Comparison of ENCODE assay signal across 24 cellular contexts in the genomic region with DNA sequence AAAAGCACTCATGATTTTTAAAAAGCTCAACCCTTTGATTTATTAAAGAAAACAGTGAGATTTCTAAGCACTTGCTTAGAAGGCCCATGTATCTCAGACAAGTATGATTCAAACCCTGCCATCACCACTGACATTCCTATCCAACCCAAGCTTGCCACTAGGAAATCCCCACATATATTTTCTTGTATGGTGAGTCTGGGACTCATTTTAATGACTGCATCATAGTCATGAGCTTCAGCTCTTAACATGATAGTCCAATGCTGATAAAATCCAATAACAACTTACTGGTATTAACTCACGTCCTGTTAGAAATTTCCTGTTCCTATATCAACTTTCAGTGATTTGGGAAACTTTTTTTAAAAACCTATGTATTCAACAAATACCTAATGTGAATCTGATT. TPM values are rescaled to one million over a fixed set of nuclear protein-coding genes. Genes with fewer than 3 reads are reported as not detected.
DNase-seq lines count a peak whose midpoint lies in the region; ATAC-seq, FAIRE-seq and TF ChIP-seq lines count a peak whose summit lies in the region.
"Had no signal": no experiment of that assay in that cellular context is flagged by ENCODE, and none has a peak within 500 bp of the region (broad histone marks: within the 10 kb centered on the region; RNA-seq: fewer than 3 reads in every experiment).

No MANE protein-coding gene starts in this region.

- no peaks in the 10 kb centered on the region for H3K9me3 ChIP-seq in osteoblast (ENCODE audit: low read depth, low read length)
- H3K9me3 ChIP-seq in tibial nerve, result no peaks in the 10 kb centered on the region

- H3K27ac ChIP-seq in osteoblast (ENCODE audit: low read depth, low read length), result peak overlapping the region; percentile 47
- H3K27ac ChIP-seq in tibial nerve, result no peak overlapping the region
- H3K27ac ChIP-seq: coronary artery, parathyroid adenoma had no signal

- H2AFZ ChIP-seq in osteoblast (ENCODE audit: low read length), result no peak overlapping the region
- H2AFZ ChIP-seq: parathyroid adenoma had no signal

- TF ChIP-seq POLR2A in tibial nerve (IDR thresholded peaks at IDR 0.05), result no peak

- 90 to 97% methylated on average over 1 of the region's 1 CpG for WGBS in tibial nerve, 2 donors

- intact Hi-C loops in left cardiac atrium (cut with DNase I), result no loop called here

- peak; percentile 32 for FAIRE-seq in D721Med (lab: Jason Lieb, UNC)
- FAIRE-seq: endometrium, kidney, TTC549 had no signal

- TF ChIP-seq CTCF in D721Med (IDR thresholded peaks at IDR 0.05; ENCODE audit: insufficient read depth, missing control alignments) (no peak), epithelial cell of proximal tubule (conservative IDR thresholded peaks at IDR 0.05; ENCODE audit: low read depth, low read length) (no peak), osteoblast (IDR thresholded peaks at IDR 0.05; ENCODE audit: extremely low read depth, low read depth, low read length) (no peak), tibial nerve (IDR thresholded peaks at IDR 0.05) (no peak)

- peaks cover 7% of the 10 kb centered on the region for H3K4me1 ChIP-seq in osteoblast (ENCODE audit: insufficient read depth, low read length)
- peaks cover 0 to 6% (median 2%) of the 10 kb centered on the region in 4 donors for H3K4me1 ChIP-seq in tibial nerve
- H3K4me1 ChIP-seq: parathyroid adenoma had no signal

- H3K4me3 ChIP-seq in epithelial cell of proximal tubule (ENCODE audit: low read depth, low read length) (no peak overlapping the region), osteoblast (ENCODE audit: insufficient read depth, low read length) (no peak overlapping the region), tibial nerve (no peak overlapping the region)
- H3K4me3 ChIP-seq: coronary artery had no signal

- DNase-seq in D721Med (ENCODE audit: insufficient read length, low spot score) (no peak), RPMI7951 (ENCODE audit: low read depth) (peak; percentile 51), epithelial cell of proximal tubule (ENCODE audit: low read depth) (peak; percentile 13), osteoblast (ENCODE audit: insufficient read length, low spot score, missing footprints) (peak; percentile 45), NCI-H1694 (lab: John Stamatoyannopoulos, UW) (no peak), tibial nerve (ENCODE audit: low spot score in 2 of 2) (no peak), left cardiac atrium (no peak), NCI-H187 (lab: John Stamatoyannopoulos, UW) (no peak)
- DNase-seq: activated CD4-positive, alpha-beta T cell treated with anti-CD3 and anti-CD28 coated beads for 36 hours; activated T-cell treated with anti-CD3 and anti-CD28 coated beads, Interleukin-2, amount 50 U/mL, for 72 hours; CD8-positive, alpha-beta T cell; DMS79 treated with DMSO at 0.1 percent for 48 hours; foreskin fibroblast; kidney; natural killer cell; NCI-H1694 treated with DMSO at 0.1 percent for 48 hours; NCI-H82; SHP77 treated with DMSO at 0.1 percent for 48 hours had no signal

- no peak for TF ChIP-seq EP300 in tibial nerve (IDR thresholded peaks at IDR 0.05)

- no peak for ATAC-seq in left cardiac atrium
- ATAC-seq: activated CD4-positive, alpha-beta T cell treated with anti-CD3 and anti-CD28 coated beads for 36 hours; activated T-cell treated with anti-CD3 and anti-CD28 coated beads, Interleukin-2, amount 50 U/mL, for 72 hours; CD8-positive, alpha-beta T cell; natural killer cell; sciatic nerve had no signal

- H3K27me3 ChIP-seq in osteoblast (ENCODE audit: insufficient read depth, low read length), result peaks cover 7% of the 10 kb centered on the region
- H3K27me3 ChIP-seq in tibial nerve, result no peaks in the 10 kb centered on the region

- no peaks in the 10 kb centered on the region for H3K79me2 ChIP-seq in osteoblast (ENCODE audit: insufficient read depth, low read length)
- H3K79me2 ChIP-seq: parathyroid adenoma had no signal

- no peaks in the 10 kb centered on the region for H4K20me1 ChIP-seq in osteoblast (ENCODE audit: insufficient read depth, low read length)

- H3K4me2 ChIP-seq in osteoblast (ENCODE audit: insufficient read depth, low read length), result no peak overlapping the region

- H3K36me3 ChIP-seq in osteoblast (ENCODE audit: insufficient read depth, low read length), result no peaks in the 10 kb centered on the region
- no peaks in the 10 kb centered on the region for H3K36me3 ChIP-seq in tibial nerve

RNA-seq across cellular contexts. Expression of gene NCKAP5, which starts 39.4 kb away (rescaled TPM):
- 0.49 and 1.1 TPM in 2 replicates for total RNA-seq in RPMI7951 (2014; rRNA removed; shearing (Covaris generic))
- total RNA-seq in epithelial cell of proximal tubule, result 0.58 and 0.69 TPM in 2 replicates
- total RNA-seq in osteoblast, result 1.8 TPM in 2 replicates
- 10 to 100 TPM in 1 of 4 donors, 1 to 10 TPM in 3; 2.7 to 11.7 (median 5.6) TPM for total RNA-seq in tibial nerve
- 1 to 10 TPM; 5.8 to 6.2 TPM for total RNA-seq in left cardiac atrium
- total RNA-seq: activated CD4-positive, alpha-beta T cell treated with anti-CD3 and anti-CD28 coated beads for 36 hours; activated T-cell treated with anti-CD3 and anti-CD28 coated beads, Interleukin-2, amount 50 U/mL, for 72 hours; CD8-positive, alpha-beta T cell; OCI-LY7 had no signal

Comparison
In these comparisons a context has a peak if more than half of its experiments do, and no peak if none do; other contexts are left out.
1. DNase-seq: peak in RPMI7951 (single experiment), epithelial cell of proximal tubule (single experiment) and osteoblast (single experiment); none in D721Med (single experiment), NCI-H1694 (single experiment), tibial nerve (0 of 2), left cardiac atrium (single experiment) and NCI-H187 (0 of 2).